In genomic region chr17:64919289-64920025, GRCh38 we compare ENCODE assay signal across 8 cellular contexts. TPM values are rescaled to one million over a fixed set of nuclear protein-coding genes. Genes with fewer than 3 reads are reported as not detected.
A peak's percentile ranks its signal among the peaks of the same experiment; 100 is the strongest.
DNase-seq lines count a peak whose midpoint lies in the region; ATAC-seq and TF ChIP-seq lines count a peak whose summit lies in the region.
"Not testable (repeated sequence)": the region's sequence is repeated elsewhere in the genome, so short reads cannot be mapped to it uniquely, and the experiment has no call there.

LRRC37A3 (minus strand) TSS chr17:64919478; CDS start chr17:64897257, 22,221 bp downstream.

- not testable (repeated sequence) for H3K9me3 Mint-ChIP-seq in naive thymus-derived CD8-positive, alpha-beta T cell; stimulated activated naive B cell treated with anti-CD40 and anti-IgM and Interleukin-4, amounts not matched to agents 10 μg/mL and 1 μg/mL and 100 μg/mL, for 72 hours

- peak; percentile 80 for TF ChIP-seq CTCF in LNCAP (IDR thresholded peaks at IDR 0.05)
- TF ChIP-seq CTCF in fibroblast of mammary gland (conservative IDR thresholded peaks at IDR 0.05; ENCODE audit: control insufficient read depth, insufficient read depth, low read depth, low read length): peak; percentile 25

- H3K4me3 Mint-ChIP-seq in naive thymus-derived CD8-positive, alpha-beta T cell: peak within 1 kb of the TSS; percentile 85 to 96 (median 89)
- peak within 1 kb of the TSS; percentile 87 to 93 for H3K4me3 Mint-ChIP-seq in stimulated activated naive B cell treated with anti-CD40 and anti-IgM and Interleukin-4, amounts not matched to agents 10 μg/mL and 1 μg/mL and 100 μg/mL, for 72 hours

- peak within 1 kb of the TSS; percentile 63 for H3K4me3 ChIP-seq in fibroblast of mammary gland (ENCODE audit: control insufficient read depth, low read depth, low read length)

- H3K27me3 Mint-ChIP-seq in naive thymus-derived CD8-positive, alpha-beta T cell; stimulated activated naive B cell treated with anti-CD40 and anti-IgM and Interleukin-4, amounts not matched to agents 10 μg/mL and 1 μg/mL and 100 μg/mL, for 72 hours: not testable (repeated sequence)

- not testable (repeated sequence) for H3K36me3 Mint-ChIP-seq in naive thymus-derived CD8-positive, alpha-beta T cell; stimulated activated naive B cell treated with anti-CD40 and anti-IgM and Interleukin-4, amounts not matched to agents 10 μg/mL and 1 μg/mL and 100 μg/mL, for 72 hours

- H3K4me1 Mint-ChIP-seq in naive thymus-derived CD8-positive, alpha-beta T cell: peaks cover 1 to 31% (median 8%) of the 10 kb centered on the region in 4 donors
- H3K4me1 Mint-ChIP-seq in stimulated activated naive B cell treated with anti-CD40 and anti-IgM and Interleukin-4, amounts not matched to agents 10 μg/mL and 1 μg/mL and 100 μg/mL, for 72 hours: peaks cover 22 to 38% of the 10 kb centered on the region in 2 donors

- DNase-seq in ELR (ENCODE audit: low read depth) (peak; percentile 99), H4 (ENCODE audit: low spot score) (peak; percentile 96), RPMI7951 (ENCODE audit: low read depth) (peak; percentile 80), fibroblast of mammary gland (ENCODE audit: low read depth) (peak; percentile 86)
- peak; percentile 98 to 100 for DNase-seq in activated T-helper 1 cell treated with anti-CD3 and anti-CD28 coated beads, Interleukin-2, amount 50 U/mL, for 16 hours (ENCODE audit: low read depth in 1 of 2, low spot score in 1 of 2)
- DNase-seq in naive thymus-derived CD8-positive, alpha-beta T cell: peak; percentile 96 to 100 (median 99)
- DNase-seq in stimulated activated naive B cell treated with anti-CD40 and anti-IgM and Interleukin-4, amounts not matched to agents 10 μg/mL and 1 μg/mL and 100 μg/mL, for 72 hours: peak; percentile 100

- POLR2A ChIA-PET in naive thymus-derived CD8-positive, alpha-beta T cell (lab: Charles Lee): interaction anchor here (0.6 to 2.0 kb wide), 14 partner anchors 21 to 501 kb away, joined by 3 to 12 read pairs (median 4); partner anchors contain the start of genes CEP95 and GNA13

- H3K27ac Mint-ChIP-seq in naive thymus-derived CD8-positive, alpha-beta T cell: peak within 1 kb of the TSS; percentile 77 to 98 (median 96)
- peak within 1 kb of the TSS; percentile 95 for H3K27ac Mint-ChIP-seq in stimulated activated naive B cell treated with anti-CD40 and anti-IgM and Interleukin-4, amounts not matched to agents 10 μg/mL and 1 μg/mL and 100 μg/mL, for 72 hours

- ATAC-seq in naive thymus-derived CD8-positive, alpha-beta T cell: peak; percentile 95 to 96
- ATAC-seq in stimulated activated naive B cell treated with anti-CD40 and anti-IgM and Interleukin-4, amounts not matched to agents 10 μg/mL and 1 μg/mL and 100 μg/mL, for 72 hours (replicated peaks): peak; percentile 94

RNA-seq across cellular contexts. Expression of gene LRRC37A3, which starts in this region (rescaled TPM):
- 5.9 and 11.4 TPM in 2 replicates for total RNA-seq in H4 (2014; rRNA removed; shearing (Covaris generic))
- 3.9 and 5.5 TPM in 2 replicates for total RNA-seq in RPMI7951 (2014; rRNA removed; shearing (Covaris generic))
- 10 to 100 TPM; 28.5 to 30.1 TPM for total RNA-seq in naive thymus-derived CD8-positive, alpha-beta T cell
- polyA plus RNA-seq in naive thymus-derived CD8-positive, alpha-beta T cell: 1 to 10 TPM in 2 of 3 donors, under 1 TPM in 1; 0.75 to 2.9 (median 1.1) TPM

Comparison
In these comparisons a context has a peak if more than half of its experiments do, and no peak if none do; other contexts are left out.
1. Peak in every context shown above with its lines: DNase-seq, ATAC-seq and H3K4me3 ChIP-seq.